Comparison of ENCODE assay signal across 27 cellular contexts in genomic region chr5:2857837-2858236, GRCh38.
"Had no signal": no experiment of that assay in that cellular context is flagged by ENCODE, and none has a peak within 500 bp of the region (broad histone marks: within the 10 kb centered on the region; RNA-seq: fewer than 3 reads in every experiment).

No MANE protein-coding gene starts in this region.

- H3K36me3 Mint-ChIP-seq: immature natural killer cell; naive thymus-derived CD8-positive, alpha-beta T cell; neural progenitor cell; stimulated activated naive B cell treated with anti-CD40 and anti-IgM and Interleukin-4, amounts not matched to agents 10 μg/mL and 1 μg/mL and 100 μg/mL, for 72 hours had no signal

- H3K4me1 Mint-ChIP-seq: immature natural killer cell; naive thymus-derived CD8-positive, alpha-beta T cell; nephron; stimulated activated naive B cell treated with anti-CD40 and anti-IgM and Interleukin-4, amounts not matched to agents 10 μg/mL and 1 μg/mL and 100 μg/mL, for 72 hours had no signal

- H3K27ac ChIP-seq: left lung, lower lobe of right lung, neural progenitor cell, ovary, right atrium auricular region, right lobe of liver, stomach, testis, thyroid gland, transverse colon, upper lobe of left lung, vagina had no signal

- H3K4me3 Mint-ChIP-seq: immature natural killer cell; naive thymus-derived CD8-positive, alpha-beta T cell; nephron; neural progenitor cell; stimulated activated naive B cell treated with anti-CD40 and anti-IgM and Interleukin-4, amounts not matched to agents 10 μg/mL and 1 μg/mL and 100 μg/mL, for 72 hours had no signal

- H2AFZ ChIP-seq: neural progenitor cell had no signal

- H3K27me3 Mint-ChIP-seq: stimulated activated naive B cell treated with anti-CD40 and anti-IgM and Interleukin-4, amounts not matched to agents 10 μg/mL and 1 μg/mL and 100 μg/mL, for 72 hours had no signal

- ATAC-seq: left colon; left lung; lower lobe of right lung; naive thymus-derived CD8-positive, alpha-beta T cell; right lobe of liver; stimulated activated naive B cell treated with anti-CD40 and anti-IgM and Interleukin-4, amounts not matched to agents 10 μg/mL and 1 μg/mL and 100 μg/mL, for 72 hours; stimulated activated naive CD8-positive, alpha-beta T cell treated with anti-CD3 and anti-CD28 coated beads, Interleukin-15, Interleukin-2, amounts not matched to agents 100 U/mL and 50 U/mL, for 24 hours had no signal

- H3K9me3 Mint-ChIP-seq: nephron had no signal

- FAIRE-seq: islet of Langerhans had no signal

- H3K9ac ChIP-seq: neural progenitor cell had no signal

- H3K4me2 ChIP-seq: neural progenitor cell, smooth muscle cell had no signal

- DNase-seq: immature natural killer cell; kidney; left colon; left lung; lower lobe of right lung; mammary epithelial cell; mesenchymal stem cell; naive thymus-derived CD8-positive, alpha-beta T cell; ovary; right lobe of liver; stimulated activated CD4-positive, alpha-beta T cell treated with anti-CD3 and anti-CD28 coated beads, Interleukin-15, amount 100 ng/mL, for 24 hours; stimulated activated CD4-positive, alpha-beta T cell treated with anti-CD3 and anti-CD28 coated beads, Interleukin-2, amount 100 ng/mL, for 24 hours; stimulated activated CD4-positive, alpha-beta T cell treated with anti-CD3 and anti-CD28 coated beads, Interleukin-4, amount 100 ng/mL, for 1 hour; stimulated activated naive B cell treated with anti-CD40 and anti-IgM and Interleukin-4, amounts not matched to agents 10 μg/mL and 1 μg/mL and 100 μg/mL, for 72 hours; stimulated activated naive CD8-positive, alpha-beta T cell treated with anti-CD3 and anti-CD28 coated beads, Interleukin-15, Interleukin-2, amounts not matched to agents 100 U/mL and 50 U/mL, for 24 hours; stomach; testis; thyroid gland; transverse colon; upper lobe of left lung had no signal

- H3K4me3 ChIP-seq: left lung, lower lobe of right lung, neural progenitor cell, ovary, right atrium auricular region, right lobe of liver, smooth muscle cell, stomach, testis, thyroid gland, transverse colon, upper lobe of left lung, vagina had no signal

- H3K27ac Mint-ChIP-seq: immature natural killer cell; naive thymus-derived CD8-positive, alpha-beta T cell; nephron; neural progenitor cell; progenitor cell of endocrine pancreas; stimulated activated naive B cell treated with anti-CD40 and anti-IgM and Interleukin-4, amounts not matched to agents 10 μg/mL and 1 μg/mL and 100 μg/mL, for 72 hours had no signal

- H3K36me3 ChIP-seq: left lung, lower lobe of right lung, neural progenitor cell, ovary, right atrium auricular region, right lobe of liver, stomach, thyroid gland, transverse colon, upper lobe of left lung, vagina had no signal

- H3K27me3 ChIP-seq: neural progenitor cell, ovary, right atrium auricular region, right lobe of liver, stomach, testis, thyroid gland, transverse colon, upper lobe of left lung, vagina had no signal

- H3K4me1 ChIP-seq: left lung, lower lobe of right lung, neural progenitor cell, right atrium auricular region, right lobe of liver, stomach, testis, thyroid gland, transverse colon, upper lobe of left lung, vagina had no signal

- H3K9me3 ChIP-seq: left lung, lower lobe of right lung, ovary, right atrium auricular region, right lobe of liver, testis, thyroid gland, transverse colon, upper lobe of left lung, vagina had no signal
